ENCODE assay signal across 1 cellular context in genomic region chr6:13488896-13489237, GRCh38.
A peak's percentile ranks its signal among the peaks of the same experiment; 100 is the strongest.
TF ChIP-seq lines count a peak whose summit lies in the region.

No MANE protein-coding gene starts in this region.

TF ChIP-seq in HepG2, 621 proteins besides CTCF, POLR2A, EP300 and RAD21:
- TF ChIP-seq HNRNPK (IDR thresholded peaks at IDR 0.05; ENCODE audit: low read depth, low read length, poor library complexity, severe bottlenecking) (no peak), NR2F6 (IDR thresholded peaks at IDR 0.05) (peak; percentile 40; the same call in 1 of the 2 replicates), NR2F6 (CRISPR knock-in tag; IDR thresholded peaks at IDR 0.05) (no peak), ZFP41 (CRISPR knock-in tag; IDR thresholded peaks at IDR 0.05; ENCODE audit: borderline replicate concordance) (0 out of 2 replicates have a peak, but pooled peaks have one; percentile 24), FOXO4 (CRISPR knock-in tag; conservative IDR thresholded peaks at IDR 0.05) (0 out of 2 replicates have a peak, but pooled peaks have one; percentile 57), SNAI1 (CRISPR knock-in tag; IDR thresholded peaks at IDR 0.05; ENCODE audit: borderline replicate concordance) (no peak)
